ENCODE assay signal across 15 cellular contexts in the genomic region with DNA sequence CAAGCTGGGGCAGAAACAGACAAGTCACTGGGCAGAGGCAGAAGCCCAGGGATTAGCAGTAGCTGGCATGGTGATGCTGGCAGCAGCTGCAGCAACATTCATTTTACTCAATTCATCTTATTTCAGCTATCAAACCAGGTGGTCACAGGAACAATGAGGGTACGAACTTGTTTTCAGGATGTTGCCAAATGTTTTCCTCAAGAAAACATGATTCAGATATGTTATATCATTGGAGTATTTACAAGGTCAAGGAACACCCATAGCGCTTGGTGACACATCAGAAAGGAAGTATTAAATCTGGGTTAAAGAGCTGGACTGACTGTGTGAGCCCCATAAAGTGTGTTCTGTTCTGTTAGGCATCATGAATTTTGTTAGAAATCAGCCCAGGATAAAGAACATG.
DNase-seq lines count a peak whose midpoint lies in the region; ATAC-seq and TF ChIP-seq lines count a peak whose summit lies in the region.
"Had no signal": no experiment of that assay in that cellular context is flagged by ENCODE, and none has a peak within 500 bp of the region (broad histone marks: within the 10 kb centered on the region; RNA-seq: fewer than 3 reads in every experiment).

No MANE protein-coding gene starts in this region.

- in situ Hi-C loops in astrocyte of the spinal cord (cut with HindIII; ENCODE audit: low sequenced_read_pairs), result no loop called here

- H3K27ac ChIP-seq in ACC112 (ENCODE audit: low read depth, low read length), result peak overlapping the region; percentile 29; the same call in 1 of the 2 replicates
- no peak overlapping the region for H3K27ac ChIP-seq in foreskin keratinocyte
- H3K27ac ChIP-seq: HL-60, left lung, pancreas had no signal

- H3K79me2 ChIP-seq in ACC112 (ENCODE audit: control insufficient read depth, insufficient read depth, low read length, unreplicated experiment), result no peaks in the 10 kb centered on the region

- ATAC-seq in foreskin keratinocyte (peak; percentile 73), HG03108 (IDR thresholded peaks at IDR 0.05; ENCODE audit: unreplicated experiment) (no peak)
- ATAC-seq: activated naive CD4-positive, alpha-beta T cell treated with anti-CD3 and anti-CD28 coated beads, Interleukin-2, amount 50 U/mL, for 72 hours; left lung; pancreas had no signal

- H2AFZ ChIP-seq in ACC112 (ENCODE audit: low read length, unreplicated experiment), result no peak overlapping the region

- H3K27me3 ChIP-seq in ACC112 (ENCODE audit: insufficient read depth, low read length) (no peaks in the 10 kb centered on the region), foreskin keratinocyte (no peaks in the 10 kb centered on the region)
- H3K27me3 ChIP-seq: left lung, pancreas had no signal

- H3K36me3 ChIP-seq in ACC112 (ENCODE audit: insufficient read depth, low read length), result no peaks in the 10 kb centered on the region
- H3K36me3 ChIP-seq: left lung, pancreas had no signal

- DNase-seq in HPDE6-E6E7 (ENCODE audit: extremely low spot score) (peak; percentile 10), astrocyte of the spinal cord (ENCODE audit: low read depth, low spot score) (peak; percentile 36), foreskin keratinocyte (peak; percentile 39 to 75), NCI-H187 (lab: John Stamatoyannopoulos, UW) (no peak), NCI-H1436 (lab: John Stamatoyannopoulos, UW) (no peak), SIG-M5 treated with dmso at 0.1 percent for 504 hours (lab: John Stamatoyannopoulos, UW; ENCODE audit: unreplicated experiment) (no peak)
- DNase-seq: activated CD4-positive, alpha-beta T cell treated with anti-CD3 and anti-CD28 coated beads, Interleukin-2, amount 10 ng/mL, durations not matched to agents 7 days and 5 days; left lung; NCI-H1436 treated with DMSO at 0.1 percent for 48 hours; NCI-H510A; pancreas had no signal

- H3K4me3 ChIP-seq in ACC112 (ENCODE audit: low read depth, low read length) (peak overlapping the region; percentile 16; the same call in 1 of the 2 replicates), astrocyte of the spinal cord (ENCODE audit: low read depth, low read length) (no peak overlapping the region)
- H3K4me3 ChIP-seq: left lung, pancreas had no signal

- TF ChIP-seq CTCF in astrocyte of the spinal cord (IDR thresholded peaks at IDR 0.05; ENCODE audit: low read depth, low read length) (no peak), foreskin keratinocyte (conservative IDR thresholded peaks at IDR 0.05) (no peak)

- H3K4me1 ChIP-seq in ACC112 (ENCODE audit: control insufficient read depth, insufficient read depth, low read length, unreplicated experiment) (peaks cover 19% of the 10 kb centered on the region), foreskin keratinocyte (peaks cover 6% of the 10 kb centered on the region)
- H3K4me1 ChIP-seq: left lung, pancreas had no signal

Comparison
In these comparisons a context has a peak if more than half of its experiments do, and no peak if none do; other contexts are left out.
1. DNase-seq: peak in HPDE6-E6E7 (single experiment), astrocyte of the spinal cord (single experiment) and foreskin keratinocyte (2 of 2); none in NCI-H187 (0 of 2), NCI-H1436 (single experiment) and SIG-M5 treated with dmso at 0.1 percent for 504 hours (single experiment).